35 cellular contexts compared by ENCODE assay signal in genomic region chr20:45189067-45189611, GRCh38. TPM values are rescaled to one million over a fixed set of nuclear protein-coding genes. Genes with fewer than 3 reads are reported as not detected.
"Had no signal": no experiment of that assay in that cellular context is flagged by ENCODE, and none has a peak within 500 bp of the region (broad histone marks: within the 10 kb centered on the region; RNA-seq: fewer than 3 reads in every experiment).

No MANE protein-coding gene starts in this region.

- H3K9me3 ChIP-seq: adrenal gland, ascending aorta, esophagus muscularis mucosa, gastrocnemius medialis had no signal

- ATAC-seq: activated CD4-positive, alpha-beta T cell treated with anti-CD3 and anti-CD28 coated beads for 36 hours; activated CD8-positive, alpha-beta memory T cell treated with anti-CD3 and anti-CD28 coated beads, Interleukin-2, amount 10 ng/mL, durations not matched to agents 7 days and 5 days; activated CD8-positive, alpha-beta T cell treated with anti-CD3 and anti-CD28 coated beads, Interleukin-2, amount 10 ng/mL, durations not matched to agents 7 days and 5 days; activated naive CD8-positive, alpha-beta T cell treated with anti-CD3 and anti-CD28 coated beads, Interleukin-2, amount 50 U/mL, for 24 hours; effector memory CD8-positive, alpha-beta T cell; foreskin keratinocyte; gastrocnemius medialis had no signal

- H3K4me3 ChIP-seq: adrenal gland, ascending aorta, esophagus muscularis mucosa, gastrocnemius medialis had no signal

- H3K4me1 ChIP-seq: adrenal gland, ascending aorta, esophagus muscularis mucosa, foreskin keratinocyte, gastrocnemius medialis had no signal

- DNase-seq: activated CD4-positive, alpha-beta memory T cell treated with anti-CD3 and anti-CD28 coated beads for 36 hours; activated CD4-positive, alpha-beta T cell treated with anti-CD3 and anti-CD28 coated beads for 36 hours; activated CD4-positive, alpha-beta T cell treated with anti-CD3 and anti-CD28 coated beads, Interleukin-2, amount 10 ng/mL, durations not matched to agents 24 days and 14 days; activated CD4-positive, CD25-positive, alpha-beta regulatory T cell; activated CD4-positive, CD25-positive, alpha-beta regulatory T cell treated with anti-CD3 and anti-CD28 coated beads, Interleukin-2, amount 50 U/mL, for 72 hours; activated CD8-positive, alpha-beta memory T cell treated with anti-CD3 and anti-CD28 coated beads, Interleukin-2, amount 10 ng/mL, durations not matched to agents 7 days and 5 days; activated CD8-positive, alpha-beta memory T cell treated with anti-CD3 and anti-CD28 coated beads, Interleukin-2, amount 50 U/mL, for 4 hours; activated CD8-positive, alpha-beta T cell treated with anti-CD3 and anti-CD28 coated beads, Interleukin-2, amount 10 ng/mL, durations not matched to agents 7 days and 5 days; activated effector memory CD4-positive, alpha-beta T cell treated with anti-CD3 and anti-CD28 coated beads, Interleukin-2, amount 50 U/mL, for 16 hours; activated naive CD4-positive, alpha-beta T cell treated with anti-CD3 and anti-CD28 coated beads for 36 hours; activated naive CD8-positive, alpha-beta T cell treated with anti-CD3 and anti-CD28 coated beads for 36 hours; activated naive CD8-positive, alpha-beta T cell treated with anti-CD3 and anti-CD28 coated beads, Interleukin-2, amount 50 U/mL, for 24 hours; activated T-cell treated with anti-CD3 and anti-CD28 coated beads, Interleukin-2, amount 50 U/mL, for 1 hour; activated T-cell treated with anti-CD3 and anti-CD28 coated beads, Interleukin-2, amount 50 U/mL, for 48 hours; adrenal gland; amygdala; brain microvascular endothelial cell; cortex of kidney; dermis blood vessel endothelial cell; effector CD4-positive, alpha-beta T cell; effector memory CD8-positive, alpha-beta T cell; erythroblast; foreskin keratinocyte; gastrocnemius medialis; glutamatergic neuron; T-helper 2 cell had no signal

- H3K27me3 ChIP-seq: ascending aorta, brain microvascular endothelial cell, esophagus muscularis mucosa, gastrocnemius medialis had no signal

- H3K36me3 ChIP-seq: adrenal gland, ascending aorta, brain microvascular endothelial cell, esophagus muscularis mucosa, gastrocnemius medialis had no signal

- H3K27ac ChIP-seq: adrenal gland, ascending aorta, brain microvascular endothelial cell, esophagus muscularis mucosa, foreskin keratinocyte, gastrocnemius medialis had no signal

RNA-seq across cellular contexts. Expression of gene PI3, which starts 14.4 kb away (rescaled TPM):
- total RNA-seq: activated CD4-positive, alpha-beta memory T cell treated with anti-CD3 and anti-CD28 coated beads for 36 hours; activated CD4-positive, alpha-beta T cell treated with anti-CD3 and anti-CD28 coated beads for 36 hours; activated CD4-positive, alpha-beta T cell treated with anti-CD3 and anti-CD28 coated beads, Interleukin-2, amount 10 ng/mL, durations not matched to agents 24 days and 14 days; activated CD8-positive, alpha-beta memory T cell treated with anti-CD3 and anti-CD28 coated beads for 36 hours; activated CD8-positive, alpha-beta memory T cell treated with anti-CD3 and anti-CD28 coated beads, Interleukin-2, amount 10 ng/mL, durations not matched to agents 7 days and 5 days; activated CD8-positive, alpha-beta T cell treated with anti-CD3 and anti-CD28 coated beads, Interleukin-2, amount 10 ng/mL, durations not matched to agents 7 days and 5 days; activated naive CD4-positive, alpha-beta T cell treated with anti-CD3 and anti-CD28 coated beads for 36 hours; activated naive CD8-positive, alpha-beta T cell treated with anti-CD3 and anti-CD28 coated beads for 36 hours; activated T-helper 1 cell treated with anti-CD3 and anti-CD28 coated beads, Interleukin-12 subunit alpha, Interleukin-12 subunit beta, Interleukin-2, Interleukin-4 antibody, amounts not matched to agents 30 ng/mL and 10 ng/mL and 1 ng/mL, durations not matched to agents 14 hours and 24 hours and 36 hours; activated T-helper 2 cell treated with anti-CD3 and anti-CD28 coated beads, Interferon-gamma antibody, Interleukin-2, Interleukin-4, amounts not matched to agents 10 μg/mL and 5 μg/mL and 100 μg/mL, durations not matched to agents 14 hours and 24 hours and 36 hours; adrenal gland; ascending aorta; cerebellum; dermis blood vessel endothelial cell; T-helper 1 cell treated with Interleukin-12 subunit alpha and Interleukin-12 subunit beta and Interleukin-4 antibody, amounts not matched to agents 30 ng/mL and 1 ng/mL, for 36 hours had no signal

RNA-seq across cellular contexts. Expression of gene SEMG1, which starts 17.7 kb away (rescaled TPM):
- total RNA-seq: activated CD4-positive, alpha-beta memory T cell treated with anti-CD3 and anti-CD28 coated beads for 36 hours; activated CD4-positive, alpha-beta T cell treated with anti-CD3 and anti-CD28 coated beads for 36 hours; activated CD4-positive, alpha-beta T cell treated with anti-CD3 and anti-CD28 coated beads, Interleukin-2, amount 10 ng/mL, durations not matched to agents 24 days and 14 days; activated CD8-positive, alpha-beta memory T cell treated with anti-CD3 and anti-CD28 coated beads for 36 hours; activated CD8-positive, alpha-beta memory T cell treated with anti-CD3 and anti-CD28 coated beads, Interleukin-2, amount 10 ng/mL, durations not matched to agents 7 days and 5 days; activated CD8-positive, alpha-beta T cell treated with anti-CD3 and anti-CD28 coated beads, Interleukin-2, amount 10 ng/mL, durations not matched to agents 7 days and 5 days; activated naive CD4-positive, alpha-beta T cell treated with anti-CD3 and anti-CD28 coated beads for 36 hours; activated naive CD8-positive, alpha-beta T cell treated with anti-CD3 and anti-CD28 coated beads for 36 hours; activated T-helper 1 cell treated with anti-CD3 and anti-CD28 coated beads, Interleukin-12 subunit alpha, Interleukin-12 subunit beta, Interleukin-2, Interleukin-4 antibody, amounts not matched to agents 30 ng/mL and 10 ng/mL and 1 ng/mL, durations not matched to agents 14 hours and 24 hours and 36 hours; activated T-helper 2 cell treated with anti-CD3 and anti-CD28 coated beads, Interferon-gamma antibody, Interleukin-2, Interleukin-4, amounts not matched to agents 10 μg/mL and 5 μg/mL and 100 μg/mL, durations not matched to agents 14 hours and 24 hours and 36 hours; adrenal gland; ascending aorta; bronchial epithelial cell; cardiac septum; cerebellum; dermis blood vessel endothelial cell; esophagus muscularis mucosa; foreskin keratinocyte; gastrocnemius medialis; T-helper 1 cell treated with Interleukin-12 subunit alpha and Interleukin-12 subunit beta and Interleukin-4 antibody, amounts not matched to agents 30 ng/mL and 1 ng/mL, for 36 hours had no signal
- polyA plus RNA-seq: foreskin keratinocyte had no signal

RNA-seq across cellular contexts. Expression of gene SEMG2, which starts 32.0 kb away (rescaled TPM):
- total RNA-seq: activated CD4-positive, alpha-beta memory T cell treated with anti-CD3 and anti-CD28 coated beads for 36 hours; activated CD4-positive, alpha-beta T cell treated with anti-CD3 and anti-CD28 coated beads for 36 hours; activated CD4-positive, alpha-beta T cell treated with anti-CD3 and anti-CD28 coated beads, Interleukin-2, amount 10 ng/mL, durations not matched to agents 24 days and 14 days; activated CD8-positive, alpha-beta memory T cell treated with anti-CD3 and anti-CD28 coated beads for 36 hours; activated CD8-positive, alpha-beta memory T cell treated with anti-CD3 and anti-CD28 coated beads, Interleukin-2, amount 10 ng/mL, durations not matched to agents 7 days and 5 days; activated CD8-positive, alpha-beta T cell treated with anti-CD3 and anti-CD28 coated beads, Interleukin-2, amount 10 ng/mL, durations not matched to agents 7 days and 5 days; activated naive CD4-positive, alpha-beta T cell treated with anti-CD3 and anti-CD28 coated beads for 36 hours; activated naive CD8-positive, alpha-beta T cell treated with anti-CD3 and anti-CD28 coated beads for 36 hours; activated T-helper 1 cell treated with anti-CD3 and anti-CD28 coated beads, Interleukin-12 subunit alpha, Interleukin-12 subunit beta, Interleukin-2, Interleukin-4 antibody, amounts not matched to agents 30 ng/mL and 10 ng/mL and 1 ng/mL, durations not matched to agents 14 hours and 24 hours and 36 hours; activated T-helper 2 cell treated with anti-CD3 and anti-CD28 coated beads, Interferon-gamma antibody, Interleukin-2, Interleukin-4, amounts not matched to agents 10 μg/mL and 5 μg/mL and 100 μg/mL, durations not matched to agents 14 hours and 24 hours and 36 hours; adrenal gland; ascending aorta; bronchial epithelial cell; cardiac septum; cerebellum; dermis blood vessel endothelial cell; esophagus muscularis mucosa; foreskin keratinocyte; gastrocnemius medialis; T-helper 1 cell treated with Interleukin-12 subunit alpha and Interleukin-12 subunit beta and Interleukin-4 antibody, amounts not matched to agents 30 ng/mL and 1 ng/mL, for 36 hours had no signal
- polyA plus RNA-seq: adrenal gland, foreskin keratinocyte had no signal
